18 cellular contexts compared by ENCODE assay signal in genomic region chr17:82678265-82678891, GRCh38. TPM values are rescaled to one million over a fixed set of nuclear protein-coding genes. Genes with fewer than 3 reads are reported as not detected.
DNase-seq lines count a peak whose midpoint lies in the region; ATAC-seq and TF ChIP-seq lines count a peak whose summit lies in the region.
"Had no signal": no experiment of that assay in that cellular context is flagged by ENCODE, and none has a peak within 500 bp of the region (broad histone marks: within the 10 kb centered on the region; RNA-seq: fewer than 3 reads in every experiment).

No MANE protein-coding gene starts in this region.

- H3K27me3 ChIP-seq in psoas muscle (ENCODE audit: insufficient read depth in 3 of 3, low read length in 2 of 3): no peaks in the 10 kb centered on the region
- no peaks in the 10 kb centered on the region for H3K27me3 ChIP-seq in BE2C
- H3K27me3 ChIP-seq: neutrophil, SJSA1 had no signal

- 39 to 49% (median 39%) methylated on average over 13 to 14 of the region's 14 CpGs for whole genome bisulfite sequencing in psoas muscle, 3 donors

- peaks cover 4% of the 10 kb centered on the region for H3K9me3 ChIP-seq in psoas muscle
- H3K9me3 ChIP-seq in BE2C: peaks cover 4% of the 10 kb centered on the region; the same call in 1 of the 2 replicates

- H3K36me3 ChIP-seq in psoas muscle (ENCODE audit: insufficient read depth in 1 of 2, low read depth in 1 of 2) (no peaks in the 10 kb centered on the region), BE2C (no peaks in the 10 kb centered on the region)
- H3K36me3 ChIP-seq: HAP-1, neutrophil, SJSA1 had no signal

- peak; percentile 24 for DNase-seq in GM12865 (ENCODE audit: low read depth)
- DNase-seq in NCI-H2196 treated with DMSO at 0.1 percent for 48 hours (lab: John Stamatoyannopoulos, UW; ENCODE audit: unreplicated experiment): peak; percentile 33
- DNase-seq in astrocyte of the hippocampus (ENCODE audit: low read depth, low spot score): peak; percentile 22
- DNase-seq in psoas muscle: peak in 1 of 2 donors; percentile 13
- DNase-seq in BE2C: no peak
- no peak for DNase-seq in HCEC 1CT
- no peak for DNase-seq in stimulated activated CD4-positive, alpha-beta T cell treated with anti-CD3 and anti-CD28 coated beads, Interleukin-12 subunit alpha, Interleukin-12 subunit beta, amount 100 ng/mL, for 4 hours
- no peak for DNase-seq in H4 (ENCODE audit: low spot score)
- DNase-seq: activated CD8-positive, alpha-beta T cell treated with anti-CD3 and anti-CD28 coated beads for 36 hours; mesendoderm; NCI-H1417 treated with DMSO at 0.1 percent for 48 hours; stimulated activated naive B cell treated with anti-CD40 and anti-IgM and Interleukin-4, amounts not matched to agents 10 μg/mL and 1 μg/mL and 100 μg/mL, for 72 hours had no signal

- peak; percentile 72 to 84 (median 81) for ATAC-seq in psoas muscle
- ATAC-seq: activated CD8-positive, alpha-beta T cell treated with anti-CD3 and anti-CD28 coated beads for 36 hours; activated T-helper 17 cell treated with anti-CD3 and anti-CD28 coated beads, Interleukin-2, amount 50 U/mL, for 72 hours; stimulated activated naive B cell treated with anti-CD40 and anti-IgM and Interleukin-4, amounts not matched to agents 10 μg/mL and 1 μg/mL and 100 μg/mL, for 72 hours had no signal

- H3K4me3 ChIP-seq in GM12865 (ENCODE audit: low read depth, low read length): 0 out of 2 replicates have a peak overlapping the region, but pooled peaks have one; percentile 7
- H3K4me3 ChIP-seq in psoas muscle: peak overlapping the region; percentile 44
- H3K4me3 ChIP-seq in BE2C (ENCODE audit: low read depth, low read length): no peak overlapping the region
- H3K4me3 ChIP-seq: HAP-1, SJSA1 had no signal

- no peaks in the 10 kb centered on the region for H3K4me1 ChIP-seq in psoas muscle
- H3K4me1 ChIP-seq in BE2C: no peaks in the 10 kb centered on the region
- H3K4me1 ChIP-seq: SJSA1 had no signal

- TF ChIP-seq CTCF in GM12865 (IDR thresholded peaks at IDR 0.05; ENCODE audit: insufficient read depth, low read depth, low read length, missing control alignments) (no peak), psoas muscle (IDR thresholded peaks at IDR 0.05) (no peak), BE2C (IDR thresholded peaks at IDR 0.05; ENCODE audit: low read depth, low read length) (no peak)

- intact Hi-C loops in psoas muscle (cut with DNase I): no loop called here

- peak overlapping the region; percentile 13 for H3K27ac ChIP-seq in psoas muscle
- H3K27ac ChIP-seq: epithelial cell of prostate, neutrophil, SJSA1 had no signal

RNA-seq across cellular contexts. Expression of gene RAB40B, which starts 20.1 kb away (rescaled TPM):
- total RNA-seq in psoas muscle: 10 to 100 TPM; 12.6 to 42.9 (median 30.4) TPM
- polyA plus RNA-seq in psoas muscle: 10 to 100 TPM in 2 of 3 donors, 1 to 10 TPM in 1; 3.9 to 19.4 (median 12.6) TPM
- polyA plus RNA-seq in BE2C (2012; ENCODE audit: insufficient read depth, insufficient read length, low read depth): 6.6 TPM
- 6.3 and 6.8 TPM in 2 replicates for total RNA-seq in H4 (2014; rRNA removed; shearing (Covaris generic))

RNA-seq across cellular contexts. Expression of gene WDR45B, which starts 30.1 kb away (rescaled TPM):
- total RNA-seq in psoas muscle: 10 to 100 TPM; 25.1 to 35.7 (median 30.9) TPM
- polyA plus RNA-seq in psoas muscle: 10 to 100 TPM; 21.4 to 62.7 (median 43.5) TPM
- polyA plus RNA-seq in BE2C (2012; ENCODE audit: insufficient read depth, insufficient read length, low read depth): 200 TPM
- total RNA-seq in H4 (2014; rRNA removed; shearing (Covaris generic)): 68.2 and 75.6 TPM in 2 replicates

RNA-seq across cellular contexts. Expression of gene FN3KRP, which starts 38.1 kb away (rescaled TPM):
- 10 to 100 TPM in 2 of 4 donors, 1 to 10 TPM in 2; 7.9 to 12.7 (median 9.9) TPM for total RNA-seq in psoas muscle
- polyA plus RNA-seq in psoas muscle: 10 to 100 TPM in 2 of 3 donors, 1 to 10 TPM in 1; 5.0 to 15.7 (median 10.6) TPM
- polyA plus RNA-seq in BE2C (2012; ENCODE audit: insufficient read depth, insufficient read length, low read depth): 75.2 TPM
- total RNA-seq in H4 (2014; rRNA removed; shearing (Covaris generic)): 22.5 and 23.1 TPM in 2 replicates

RNA-seq across cellular contexts. Expression of gene FN3K, which starts 57.0 kb away (rescaled TPM):
- 10 to 100 TPM in 3 of 4 donors, 1 to 10 TPM in 1; 5.9 to 22.3 (median 18.1) TPM for total RNA-seq in psoas muscle
- polyA plus RNA-seq in psoas muscle: 10 to 100 TPM in 1 of 3 donors, 1 to 10 TPM in 2; 6.1 to 10.1 (median 8.1) TPM
- polyA plus RNA-seq in BE2C (2012; ENCODE audit: insufficient read depth, insufficient read length, low read depth): 26.2 TPM
- 0.16 TPM in 1 of 2 replicates, not detected in the other for total RNA-seq in H4 (2014; rRNA removed; shearing (Covaris generic))
- total RNA-seq: Daoy had no signal

Comparison
In these comparisons a context has a peak if more than half of its experiments do, and no peak if none do; other contexts are left out.
1. DNase-seq: peak in GM12865 (single experiment), NCI-H2196 treated with DMSO at 0.1 percent for 48 hours (single experiment) and astrocyte of the hippocampus (single experiment); none in BE2C (single experiment), HCEC 1CT (single experiment), stimulated activated CD4-positive, alpha-beta T cell treated with anti-CD3 and anti-CD28 coated beads, Interleukin-12 subunit alpha, Interleukin-12 subunit beta, amount 100 ng/mL, for 4 hours (single experiment) and H4 (single experiment).